Comparison of ENCODE assay signal across 1 cellular context in genomic region chr3:119293761-119294401, GRCh38.
TF ChIP-seq lines count a peak whose summit lies in the region.

ARHGAP31 (plus strand) TSS chr3:119294383; CDS start chr3:119294905, 522 bp downstream.

TF ChIP-seq in HEK293, 187 proteins besides CTCF, POLR2A, EP300 and RAD21 (continued from another document):
- TF ChIP-seq PRDM10 (tag by site-specific recombination; IDR thresholded peaks at IDR 0.05) (peak; percentile 51; the same call in 1 of the 2 replicates), ZFHX2 (tag by site-specific recombination; conservative IDR thresholded peaks at IDR 0.05) (peak; percentile 79), EGR2 (tag by site-specific recombination; IDR thresholded peaks at IDR 0.05; ENCODE audit: low read depth) (peak; percentile 70), ZNF132 (tag by site-specific recombination; IDR thresholded peaks at IDR 0.05; ENCODE audit: borderline replicate concordance) (no peak), ZBTB17 (tag by site-specific recombination; IDR thresholded peaks at IDR 0.05) (peak; percentile 58), TCF7L2 (IDR thresholded peaks at IDR 0.05; ENCODE audit: borderline replicate concordance, low read depth, low read length) (peak; percentile 98), ZNF155 (tag by site-specific recombination; IDR thresholded peaks at IDR 0.05) (no peak), IKZF3 (tag by site-specific recombination; IDR thresholded peaks at IDR 0.05) (peak; percentile 77), ZNF76 (tag by site-specific recombination; IDR thresholded peaks at IDR 0.05; ENCODE audit: borderline replicate concordance, low read depth) (no peak), SP3 (tag by site-specific recombination; IDR thresholded peaks at IDR 0.05) (peak; percentile 26; the same call in 1 of the 2 replicates), ZNF335 (tag by site-specific recombination; conservative IDR thresholded peaks at IDR 0.05) (peak; percentile 96), ZBTB11 (tag by site-specific recombination; conservative IDR thresholded peaks at IDR 0.05; ENCODE audit: low read depth) (peak; percentile 27; the same call in 1 of the 2 replicates), ZNF600 (tag by site-specific recombination; IDR thresholded peaks at IDR 0.05) (peak; percentile 56; the same call in 1 of the 2 replicates), ZFP3 (tag by site-specific recombination; IDR thresholded peaks at IDR 0.05; ENCODE audit: low read depth) (no peak), KLF8 (tag by site-specific recombination; IDR thresholded peaks at IDR 0.05) (peak; percentile 41; the same call in 1 of the 2 replicates), ZNF645 (tag by site-specific recombination; IDR thresholded peaks at IDR 0.05) (no peak), ZNF423 (tag by site-specific recombination; IDR thresholded peaks at IDR 0.05) (no peak), ZNF366 (tag by site-specific recombination; conservative IDR thresholded peaks at IDR 0.05) (peak; percentile 68), KLF9 (tag by site-specific recombination; IDR thresholded peaks at IDR 0.05; ENCODE audit: low read depth) (no peak; the same call in 1 of the 2 replicates), ZNF677 (tag by site-specific recombination; IDR thresholded peaks at IDR 0.05) (no peak), ZNF19 (tag by site-specific recombination; IDR thresholded peaks at IDR 0.05; ENCODE audit: low read depth) (no peak), ZNF341 (tag by site-specific recombination; IDR thresholded peaks at IDR 0.05; ENCODE audit: low read depth) (peak; percentile 91), WT1 (tag by site-specific recombination; IDR thresholded peaks at IDR 0.05) (peak; percentile 29; the same call in 1 of the 2 replicates), SALL2 (tag by site-specific recombination; IDR thresholded peaks at IDR 0.05; ENCODE audit: borderline replicate concordance) (no peak), PRDM2 (tag by site-specific recombination; IDR thresholded peaks at IDR 0.05; ENCODE audit: borderline replicate concordance) (no peak), PATZ1 (tag by site-specific recombination; IDR thresholded peaks at IDR 0.05) (peak; percentile 50), GLIS1 (tag by site-specific recombination; IDR thresholded peaks at IDR 0.05) (peak; percentile 11; the same call in 1 of the 2 replicates), ZBTB20 (tag by site-specific recombination; IDR thresholded peaks at IDR 0.05) (peak; percentile 64; the same call in 1 of the 2 replicates), SP2 (tag by site-specific recombination; IDR thresholded peaks at IDR 0.05) (peak; percentile 85), ZNF449 (tag by site-specific recombination; IDR thresholded peaks at IDR 0.05) (no peak), ZNF707 (tag by site-specific recombination; IDR thresholded peaks at IDR 0.05) (no peak), ZNF398 (tag by site-specific recombination; IDR thresholded peaks at IDR 0.05) (peak; percentile 62)
